In genomic region chr14:104334812-104335161, GRCh38 we compare ENCODE assay signal across 22 cellular contexts.
A peak's percentile ranks its signal among the peaks of the same experiment; 100 is the strongest.
DNase-seq lines count a peak whose midpoint lies in the region; ATAC-seq and TF ChIP-seq lines count a peak whose summit lies in the region.
"Had no signal": no experiment of that assay in that cellular context is flagged by ENCODE, and none has a peak within 500 bp of the region (broad histone marks: within the 10 kb centered on the region; RNA-seq: fewer than 3 reads in every experiment).

No MANE protein-coding gene starts in this region.

- no peak overlapping the region for H3K27ac ChIP-seq in BLaER1 treated with 17β-estradiol and CSF1 and Interleukin-3, amounts not matched to agents 10 nM and 100 nM
- H3K27ac ChIP-seq in lower lobe of right lung = no peak overlapping the region
- H3K27ac ChIP-seq: GM23248, KMS-11 had no signal

- H3K36me3 ChIP-seq in BLaER1 treated with 17β-estradiol and CSF1 and Interleukin-3, amounts not matched to agents 10 nM and 100 nM = peaks cover 0 to 4% (median 0%) of the 10 kb centered on the region in 11 experiments; a peak in 2 of 22 replicates
- H3K36me3 ChIP-seq in lower lobe of right lung = no peaks in the 10 kb centered on the region
- H3K36me3 ChIP-seq: HAP-1 had no signal

- peak; percentile 18 for DNase-seq in activated CD8-positive, alpha-beta memory T cell treated with anti-CD3 and anti-CD28 coated beads, Interleukin-2, amount 10 ng/mL, durations not matched to agents 7 days and 5 days
- DNase-seq in lower lobe of right lung (peak; percentile 35), KBM-7 (no peak), SHP77 treated with DMSO at 0.1 percent for 48 hours (lab: John Stamatoyannopoulos, UW) (no peak)
- peak; percentile 14 for DNase-seq in stimulated activated CD8-positive, alpha-beta memory T cell treated with anti-CD3 and anti-CD28 coated beads, Interleukin-4, amount 100 ng/mL, for 48 hours
- no peak for DNase-seq in stimulated activated CD4-positive, alpha-beta T cell treated with anti-CD3 and anti-CD28 coated beads, Interleukin-4, amount 100 ng/mL, for 4 hours
- DNase-seq in activated CD4-positive, alpha-beta T cell treated with anti-CD3 and anti-CD28 coated beads, Interleukin-2, amount 50 U/mL, for 48 hours = no peak
- DNase-seq: Caco-2; CD4-positive, alpha-beta memory T cell; DMS 273 treated with DMSO at 0.1 percent for 48 hours; DND-41; GM23248; NCI-H1105; NCI-H146; NCI-H2029; NCI-H226; NCI-H526 treated with DMSO at 0.1 percent for 48 hours; OCI-M1 had no signal

- CTCF ChIA-PET in activated CD8-positive, alpha-beta memory T cell treated with anti-CD3 and anti-CD28 coated beads, Interleukin-2, amount 10 ng/mL, durations not matched to agents 7 days and 5 days (lab: Charles Lee) = no interaction called here

- H3K4me3 ChIP-seq in BLaER1 treated with 17β-estradiol and CSF1 and Interleukin-3, amounts not matched to agents 10 nM and 100 nM = no peak overlapping the region
- H3K4me3 ChIP-seq in lower lobe of right lung = no peak overlapping the region
- H3K4me3 ChIP-seq: GM12878, GM23248, HAP-1 had no signal

- H3K27ac Mint-ChIP-seq in activated CD8-positive, alpha-beta memory T cell treated with anti-CD3 and anti-CD28 coated beads, Interleukin-2, amount 10 ng/mL, durations not matched to agents 7 days and 5 days = no peak overlapping the region
- H3K27ac Mint-ChIP-seq: CD4-positive, alpha-beta memory T cell had no signal

- H3K9me3 ChIP-seq in BLaER1 treated with 17β-estradiol and CSF1 and Interleukin-3, amounts not matched to agents 10 nM and 100 nM (replicated peaks in 1 of 11) = peaks cover 37 to 41% (median 40%) of the 10 kb centered on the region in 11 experiments
- peaks cover 15% of the 10 kb centered on the region for H3K9me3 ChIP-seq in lower lobe of right lung
- H3K9me3 ChIP-seq: Caco-2 had no signal

- peaks cover 13% of the 10 kb centered on the region for H3K27me3 Mint-ChIP-seq in activated CD8-positive, alpha-beta memory T cell treated with anti-CD3 and anti-CD28 coated beads, Interleukin-2, amount 10 ng/mL, durations not matched to agents 7 days and 5 days

- peaks cover 25 to 65% (median 63%) of the 10 kb centered on the region in 10 experiments for H3K4me1 ChIP-seq in BLaER1 treated with 17β-estradiol and CSF1 and Interleukin-3, amounts not matched to agents 10 nM and 100 nM
- no peaks in the 10 kb centered on the region for H3K4me1 ChIP-seq in lower lobe of right lung
- H3K4me1 ChIP-seq: Caco-2, HAP-1 had no signal

- intact Hi-C loops in lower lobe of right lung (cut with DNase I) = no loop called here

- no peak for ATAC-seq in activated CD8-positive, alpha-beta memory T cell treated with anti-CD3 and anti-CD28 coated beads, Interleukin-2, amount 10 ng/mL, durations not matched to agents 7 days and 5 days
- ATAC-seq in lower lobe of right lung = peak in 1 of 2 donors; percentile 18
- ATAC-seq: GM12878 had no signal

- peaks cover 4% of the 10 kb centered on the region for H3K9me3 Mint-ChIP-seq in activated CD8-positive, alpha-beta memory T cell treated with anti-CD3 and anti-CD28 coated beads, Interleukin-2, amount 10 ng/mL, durations not matched to agents 7 days and 5 days (ENCODE audit: low read depth)

- no peaks in the 10 kb centered on the region for H4K20me1 ChIP-seq in BLaER1 treated with 17β-estradiol and CSF1 and Interleukin-3, amounts not matched to agents 10 nM and 100 nM

- no peaks in the 10 kb centered on the region for H3K4me1 Mint-ChIP-seq in activated CD8-positive, alpha-beta memory T cell treated with anti-CD3 and anti-CD28 coated beads, Interleukin-2, amount 10 ng/mL, durations not matched to agents 7 days and 5 days
- H3K4me1 Mint-ChIP-seq: CD4-positive, alpha-beta memory T cell had no signal

- in situ Hi-C loops in KBM-7 (cut with MboI; ENCODE audit: low pct_unique_long_range_greater_than_20kb, low sequenced_read_pairs) = no loop called here

- no peak for TF ChIP-seq CTCF in lower lobe of right lung (IDR thresholded peaks at IDR 0.05)

- H3K27me3 ChIP-seq in BLaER1 treated with 17β-estradiol and CSF1 and Interleukin-3, amounts not matched to agents 10 nM and 100 nM = peaks cover 0 to 11% (median 0%) of the 10 kb centered on the region in 11 experiments; a peak in 3 of 22 replicates
- no peaks in the 10 kb centered on the region for H3K27me3 ChIP-seq in lower lobe of right lung (ENCODE audit: low read depth)

- H3K9ac ChIP-seq in BLaER1 treated with 17β-estradiol and CSF1 and Interleukin-3, amounts not matched to agents 10 nM and 100 nM = no peak overlapping the region
- H3K9ac ChIP-seq: GM23248, KMS-11 had no signal

- H3K36me3 Mint-ChIP-seq in activated CD8-positive, alpha-beta memory T cell treated with anti-CD3 and anti-CD28 coated beads, Interleukin-2, amount 10 ng/mL, durations not matched to agents 7 days and 5 days = no peaks in the 10 kb centered on the region

- peak overlapping the region in 7 of 11 experiments; percentile 17 to 94 (median 87); a peak in 10 of 22 replicates for H3K4me2 ChIP-seq in BLaER1 treated with 17β-estradiol and CSF1 and Interleukin-3, amounts not matched to agents 10 nM and 100 nM
- H3K4me2 ChIP-seq: KMS-11 had no signal

- no peak overlapping the region for H3K4me3 Mint-ChIP-seq in activated CD8-positive, alpha-beta memory T cell treated with anti-CD3 and anti-CD28 coated beads, Interleukin-2, amount 10 ng/mL, durations not matched to agents 7 days and 5 days
- H3K4me3 Mint-ChIP-seq: CD4-positive, alpha-beta memory T cell had no signal

Comparison
In these comparisons a context has a peak if more than half of its experiments do, and no peak if none do; other contexts are left out.
1. DNase-seq: peak in activated CD8-positive, alpha-beta memory T cell treated with anti-CD3 and anti-CD28 coated beads, Interleukin-2, amount 10 ng/mL, durations not matched to agents 7 days and 5 days (single experiment), lower lobe of right lung (single experiment) and stimulated activated CD8-positive, alpha-beta memory T cell treated with anti-CD3 and anti-CD28 coated beads, Interleukin-4, amount 100 ng/mL, for 48 hours (single experiment); none in KBM-7 (single experiment), stimulated activated CD4-positive, alpha-beta T cell treated with anti-CD3 and anti-CD28 coated beads, Interleukin-4, amount 100 ng/mL, for 4 hours (0 of 2), activated CD4-positive, alpha-beta T cell treated with anti-CD3 and anti-CD28 coated beads, Interleukin-2, amount 50 U/mL, for 48 hours (0 of 2) and SHP77 treated with DMSO at 0.1 percent for 48 hours (single experiment).